In the genomic region with DNA sequence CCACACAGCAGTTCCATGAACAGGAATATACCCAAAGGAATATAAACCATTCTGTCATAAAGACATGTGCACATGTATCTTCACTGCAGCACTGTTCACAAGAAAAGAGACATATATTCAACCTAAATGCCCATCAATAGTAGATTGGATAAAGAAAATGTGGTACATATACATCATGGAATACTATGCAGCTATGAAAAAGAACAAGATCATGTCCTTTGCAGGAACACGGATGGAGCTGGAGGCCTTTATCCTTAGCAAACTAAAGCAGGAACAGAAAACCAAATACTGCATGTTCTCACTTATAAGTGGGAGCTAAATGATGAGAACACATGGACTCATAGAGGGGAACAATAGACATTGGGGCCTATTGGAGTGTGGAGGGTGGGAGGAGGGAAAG, we compare ENCODE assay signal across 2 cellular contexts.
TF ChIP-seq lines count a peak whose summit lies in the region.

No MANE protein-coding gene starts in this region.

TF ChIP-seq in HEK293, 187 proteins besides CTCF, POLR2A, EP300 and RAD21:
- TF ChIP-seq, protein P1, sequence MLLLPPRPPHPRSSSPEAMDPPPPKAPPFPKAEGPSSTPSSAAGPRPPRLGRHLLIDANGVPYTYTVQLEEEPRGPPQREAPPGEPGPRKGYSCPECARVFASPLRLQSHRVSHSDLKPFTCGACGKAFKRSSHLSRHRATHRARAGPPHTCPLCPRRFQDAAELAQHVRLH (tag by site-specific recombination; IDR thresholded peaks at IDR 0.05): peak; percentile 87
- TF ChIP-seq ZNF146 (tag by site-specific recombination; IDR thresholded peaks at IDR 0.05): peak; percentile 85

TF ChIP-seq in H1, 55 proteins besides CTCF, POLR2A, EP300 and RAD21:
- peak; percentile 51; the same call in 1 of the 2 replicates for TF ChIP-seq KDM1A (IDR thresholded peaks at IDR 0.05; ENCODE audit: borderline replicate concordance, low read length)
